1 cellular context compared by ENCODE assay signal in the genomic region with DNA sequence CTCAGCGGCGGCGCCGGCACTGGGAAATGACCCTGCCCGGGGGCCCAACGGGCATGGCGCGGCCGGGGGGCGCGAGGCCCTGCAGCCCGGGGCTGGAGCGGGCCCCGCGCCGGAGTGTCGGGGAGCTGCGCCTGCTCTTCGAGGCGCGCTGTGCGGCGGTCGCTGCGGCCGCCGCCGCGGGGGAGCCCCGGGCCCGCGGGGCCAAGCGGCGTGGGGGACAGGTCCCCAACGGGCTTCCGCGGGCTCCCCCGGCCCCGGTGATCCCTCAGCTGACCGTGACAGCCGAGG.
TF ChIP-seq lines count a peak whose summit lies in the region.

No MANE protein-coding gene starts in this region.

TF ChIP-seq in WTC11, 78 proteins besides CTCF, POLR2A, EP300 and RAD21 (continued from another document):
- TF ChIP-seq, protein P1, sequence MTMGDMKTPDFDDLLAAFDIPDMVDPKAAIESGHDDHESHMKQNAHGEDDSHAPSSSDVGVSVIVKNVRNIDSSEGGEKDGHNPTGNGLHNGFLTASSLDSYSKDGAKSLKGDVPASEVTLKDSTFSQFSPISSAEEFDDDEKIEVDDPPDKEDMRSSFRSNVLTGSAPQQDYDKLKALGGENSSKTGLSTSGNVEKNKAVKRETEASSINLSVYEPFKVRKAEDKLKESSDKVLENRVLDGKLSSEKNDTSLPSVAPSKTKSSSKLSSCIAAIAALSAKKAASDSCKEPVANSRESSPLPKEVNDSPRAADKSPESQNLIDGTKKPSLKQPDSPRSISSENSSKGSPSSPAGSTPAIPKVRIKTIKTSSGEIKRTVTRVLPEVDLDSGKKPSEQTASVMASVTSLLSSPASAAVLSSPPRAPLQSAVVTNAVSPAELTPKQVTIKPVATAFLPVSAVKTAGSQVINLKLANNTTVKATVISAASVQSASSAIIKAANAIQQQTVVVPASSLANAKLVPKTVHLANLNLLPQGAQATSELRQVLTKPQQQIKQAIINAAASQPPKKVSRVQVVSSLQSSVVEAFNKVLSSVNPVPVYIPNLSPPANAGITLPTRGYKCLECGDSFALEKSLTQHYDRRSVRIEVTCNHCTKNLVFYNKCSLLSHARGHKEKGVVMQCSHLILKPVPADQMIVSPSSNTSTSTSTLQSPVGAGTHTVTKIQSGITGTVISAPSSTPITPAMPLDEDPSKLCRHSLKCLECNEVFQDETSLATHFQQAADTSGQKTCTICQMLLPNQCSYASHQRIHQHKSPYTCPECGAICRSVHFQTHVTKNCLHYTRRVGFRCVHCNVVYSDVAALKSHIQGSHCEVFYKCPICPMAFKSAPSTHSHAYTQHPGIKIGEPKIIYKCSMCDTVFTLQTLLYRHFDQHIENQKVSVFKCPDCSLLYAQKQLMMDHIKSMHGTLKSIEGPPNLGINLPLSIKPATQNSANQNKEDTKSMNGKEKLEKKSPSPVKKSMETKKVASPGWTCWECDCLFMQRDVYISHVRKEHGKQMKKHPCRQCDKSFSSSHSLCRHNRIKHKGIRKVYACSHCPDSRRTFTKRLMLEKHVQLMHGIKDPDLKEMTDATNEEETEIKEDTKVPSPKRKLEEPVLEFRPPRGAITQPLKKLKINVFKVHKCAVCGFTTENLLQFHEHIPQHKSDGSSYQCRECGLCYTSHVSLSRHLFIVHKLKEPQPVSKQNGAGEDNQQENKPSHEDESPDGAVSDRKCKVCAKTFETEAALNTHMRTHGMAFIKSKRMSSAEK (CRISPR knock-in tag; IDR thresholded peaks at IDR 0.05; ENCODE audit: borderline replicate concordance), result no peak
- no peak for TF ChIP-seq CBFB (CRISPR knock-in tag; IDR thresholded peaks at IDR 0.05; ENCODE audit: low read depth)
TF ChIP-seq in WTC11: peak in this region for 0.
